Comparison of ENCODE assay signal across 8 cellular contexts in the genomic region with DNA sequence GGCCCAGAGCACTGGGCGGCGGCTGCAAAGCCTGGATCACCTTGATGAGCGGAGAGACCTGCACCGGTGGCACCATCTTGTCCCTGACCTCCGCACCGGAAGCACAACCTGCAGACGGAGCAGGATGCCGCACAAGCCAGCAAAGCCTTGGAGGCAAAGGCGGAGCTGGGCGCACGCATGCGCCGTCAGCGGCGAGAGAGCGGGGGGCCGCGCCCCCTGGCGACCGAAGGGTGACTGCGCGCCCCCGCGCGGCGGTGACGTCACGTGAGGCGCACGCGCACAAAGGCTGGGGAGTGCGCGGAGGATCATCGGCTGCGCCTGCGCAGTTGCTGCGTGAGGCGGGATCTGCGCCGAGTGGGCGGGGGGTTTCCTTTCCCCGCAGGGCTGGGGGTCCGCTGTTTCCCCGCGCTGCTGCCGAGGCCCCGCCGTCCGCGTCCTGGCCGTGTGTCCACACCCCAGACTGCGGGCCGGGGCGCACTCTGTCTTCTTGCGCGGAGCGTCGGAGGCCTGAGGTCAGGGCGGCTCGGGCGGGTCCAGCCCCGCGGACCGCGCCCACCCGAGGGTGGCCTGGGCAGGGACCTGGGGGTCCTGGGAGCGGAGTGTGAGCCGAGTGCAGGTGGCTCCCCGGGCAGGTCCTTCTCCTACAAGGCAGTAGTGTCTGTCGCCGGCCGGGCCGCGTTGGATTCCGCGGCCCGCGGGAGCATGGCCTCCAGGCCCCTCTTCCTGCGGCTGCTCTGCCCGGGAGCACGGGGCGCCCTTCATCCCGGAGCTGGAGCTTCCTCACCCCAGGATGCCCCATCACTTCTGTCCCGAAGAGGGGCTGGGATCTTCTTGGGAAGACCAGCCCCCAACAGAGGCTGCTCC. TPM values are rescaled to one million over a fixed set of nuclear protein-coding genes. Genes with fewer than 3 reads are reported as not detected.
DNase-seq lines count a peak whose midpoint lies in the region; ATAC-seq, FAIRE-seq and TF ChIP-seq lines count a peak whose summit lies in the region.

Gene ATP5ME (minus strand): TSS at position 105 of the 864 bp plus-strand sequence. CDS start 29 bp downstream, at position 76.
Gene MYL5 (plus strand): TSS at position 371 of the 864 bp plus-strand sequence. CDS start 3,485 bp downstream, outside the sequence.

- H3K36me3 ChIP-seq in ES-I3 (ENCODE audit: insufficient read depth, low read length) (no peaks in the 10 kb centered on the region; the same call in 1 of the 2 replicates), RWPE2 (ENCODE audit: low read depth) (peaks cover 25% of the 10 kb centered on the region)

- H3K9ac ChIP-seq in ES-I3 (ENCODE audit: low read depth, low read length): peak within 1 kb of the TSS; percentile 96

- TF ChIP-seq POLR2A in H54 (IDR thresholded peaks at IDR 0.05; ENCODE audit: low read depth, low read length): peak; percentile 65

- no peaks in the 10 kb centered on the region for H3K9me3 Mint-ChIP-seq in nephron
- H3K9me3 Mint-ChIP-seq in stimulated activated naive CD8-positive, alpha-beta T cell treated with anti-CD3 and anti-CD28 coated beads, Interleukin-15, Interleukin-2, amounts not matched to agents 100 ng/mL and 50 ng/mL, for 24 hours: no peaks in the 10 kb centered on the region

- H3K4me3 ChIP-seq in RWPE2 (ENCODE audit: severe bottlenecking) (peak within 1 kb of the TSS; percentile 67), fibroblast of the aortic adventitia (ENCODE audit: low read depth, low read length) (peak within 1 kb of the TSS; percentile 89)

- peak within 1 kb of the TSS; percentile 38 to 85 (median 80) for H3K27ac Mint-ChIP-seq in nephron
- peak within 1 kb of the TSS; percentile 85 for H3K27ac Mint-ChIP-seq in stimulated activated naive CD8-positive, alpha-beta T cell treated with anti-CD3 and anti-CD28 coated beads, Interleukin-15, Interleukin-2, amounts not matched to agents 100 ng/mL and 50 ng/mL, for 24 hours

- peak within 1 kb of the TSS; percentile 57 for H3K27ac ChIP-seq in RWPE2 (ENCODE audit: poor library complexity, severe bottlenecking)

- TF ChIP-seq CTCF in RWPE2 (IDR thresholded peaks at IDR 0.05; ENCODE audit: poor library complexity, severe bottlenecking) (peak; percentile 91), fibroblast of the aortic adventitia (IDR thresholded peaks at IDR 0.05; ENCODE audit: insufficient read depth, low read length) (peak; percentile 60), nephron (IDR thresholded peaks at IDR 0.05; ENCODE audit: unreplicated experiment in 3 of 3) (peak; percentile 92 to 98 (median 94))

- peaks cover 22% of the 10 kb centered on the region for H3K36me3 Mint-ChIP-seq in nephron (ENCODE audit: low read depth)
- H3K36me3 Mint-ChIP-seq in stimulated activated naive CD8-positive, alpha-beta T cell treated with anti-CD3 and anti-CD28 coated beads, Interleukin-15, Interleukin-2, amounts not matched to agents 100 ng/mL and 50 ng/mL, for 24 hours (ENCODE audit: low read depth): peaks cover 27% of the 10 kb centered on the region

- peak within 1 kb of the TSS; percentile 90 to 95 (median 94) for H3K4me3 Mint-ChIP-seq in nephron
- H3K4me3 Mint-ChIP-seq in stimulated activated naive CD8-positive, alpha-beta T cell treated with anti-CD3 and anti-CD28 coated beads, Interleukin-15, Interleukin-2, amounts not matched to agents 100 ng/mL and 50 ng/mL, for 24 hours: peak within 1 kb of the TSS; percentile 91

- DNase-seq in H54 (ENCODE audit: insufficient read length, low spot score) (peak; percentile 99), LoVo (ENCODE audit: low spot score) (peak; percentile 96), RWPE2 (ENCODE audit: low spot score) (peak; percentile 98), fibroblast of the aortic adventitia (ENCODE audit: low read depth) (peak; percentile 96)
- DNase-seq in activated T-helper 9 cell treated with anti-CD3 and anti-CD28 coated beads, Interleukin-2, amount 50 U/mL, for 16 hours (ENCODE audit: low read depth): peak; percentile 96

- no peaks in the 10 kb centered on the region for H3K27me3 ChIP-seq in RWPE2 (ENCODE audit: insufficient read depth, poor library complexity, severe bottlenecking)

- FAIRE-seq in H54 (lab: Jason Lieb, UNC): no peak

- no peaks in the 10 kb centered on the region; the same call in 1 of the 2 replicates for H3K4me1 ChIP-seq in ES-I3 (ENCODE audit: insufficient read depth, low read length)
- H3K4me1 ChIP-seq in RWPE2 (ENCODE audit: insufficient read depth, poor library complexity, severe bottlenecking): peaks cover 12% of the 10 kb centered on the region

- H3K9me3 ChIP-seq in ES-I3 (ENCODE audit: control insufficient read depth, insufficient read depth, low read length): no peaks in the 10 kb centered on the region
- no peaks in the 10 kb centered on the region for H3K9me3 ChIP-seq in RWPE2 (ENCODE audit: severe bottlenecking)

- H3K27me3 Mint-ChIP-seq in nephron (ENCODE audit: low read depth): peaks cover 7% of the 10 kb centered on the region
- no peaks in the 10 kb centered on the region for H3K27me3 Mint-ChIP-seq in stimulated activated naive CD8-positive, alpha-beta T cell treated with anti-CD3 and anti-CD28 coated beads, Interleukin-15, Interleukin-2, amounts not matched to agents 100 ng/mL and 50 ng/mL, for 24 hours

- H3K4me1 Mint-ChIP-seq in nephron: peaks cover 20% of the 10 kb centered on the region
- peaks cover 18% of the 10 kb centered on the region for H3K4me1 Mint-ChIP-seq in stimulated activated naive CD8-positive, alpha-beta T cell treated with anti-CD3 and anti-CD28 coated beads, Interleukin-15, Interleukin-2, amounts not matched to agents 100 ng/mL and 50 ng/mL, for 24 hours (ENCODE audit: low read depth)

- peak; percentile 80 for ATAC-seq in RWPE2 (ENCODE audit: low read depth)

RNA-seq across cellular contexts. Expression of gene ATP5ME, which starts in this region (rescaled TPM):
- 74.3 and 195 TPM in 2 replicates for total RNA-seq in fibroblast of the aortic adventitia (ENCODE audit: low replicate concordance)

RNA-seq across cellular contexts. Expression of gene MYL5, which starts in this region (rescaled TPM):
- 11.0 and 20.4 TPM in 2 replicates for total RNA-seq in fibroblast of the aortic adventitia (ENCODE audit: low replicate concordance)

Comparison
In these comparisons a context has a peak if more than half of its experiments do, and no peak if none do; other contexts are left out.
1. Peak in every context shown above with its lines: DNase-seq, ATAC-seq, H3K4me3 ChIP-seq and H3K27ac ChIP-seq.